ENCODE assay signal across 17 cellular contexts in genomic region chr11:130206141-130206540, GRCh38. TPM values are rescaled to one million over a fixed set of nuclear protein-coding genes. Genes with fewer than 3 reads are reported as not detected.
"Had no signal": no experiment of that assay in that cellular context is flagged by ENCODE, and none has a peak within 500 bp of the region (broad histone marks: within the 10 kb centered on the region; RNA-seq: fewer than 3 reads in every experiment).

No MANE protein-coding gene starts in this region.

- H3K27ac Mint-ChIP-seq: activated CD8-positive, alpha-beta memory T cell treated with anti-CD3 and anti-CD28 coated beads, Interleukin-2, amount 10 ng/mL, durations not matched to agents 7 days and 5 days; activated naive CD4-positive, alpha-beta T cell treated with anti-CD3 and anti-CD28 coated beads, Interleukin-2, amount 50 U/mL, for 72 hours; T-cell had no signal

- H3K9me3 ChIP-seq: pancreas, SK-N-SH had no signal

- H3K4me1 ChIP-seq: pancreas had no signal

- DNase-seq: activated CD4-positive, alpha-beta T cell treated with anti-CD3 and anti-CD28 coated beads for 1 hour; activated CD4-positive, alpha-beta T cell treated with anti-CD3 and anti-CD28 coated beads, Interleukin-2, amount 50 U/mL, for 4 hours; activated CD8-positive, alpha-beta memory T cell treated with anti-CD3 and anti-CD28 coated beads, Interleukin-2, amount 10 ng/mL, durations not matched to agents 7 days and 5 days; activated T-cell treated with anti-CD3 and anti-CD28 coated beads, Interleukin-2, amount 50 U/mL, for 1 hour; caudate nucleus; effector memory CD4-positive, alpha-beta T cell; naive B cell; retina; SK-N-SH; stimulated activated CD4-positive, alpha-beta T cell treated with anti-CD3 and anti-CD28 coated beads, Interleukin-4, amount 100 ng/mL, for 24 hours; stimulated activated naive CD4-positive, alpha-beta T cell treated with Interleukin-2 at 50 U/mL for 16 hours; T-cell; T-helper 9 cell had no signal

- H3K36me3 Mint-ChIP-seq: activated CD8-positive, alpha-beta memory T cell treated with anti-CD3 and anti-CD28 coated beads, Interleukin-2, amount 10 ng/mL, durations not matched to agents 7 days and 5 days; activated naive CD4-positive, alpha-beta T cell treated with anti-CD3 and anti-CD28 coated beads, Interleukin-2, amount 50 U/mL, for 72 hours; T-cell had no signal

- H3K4me3 ChIP-seq: coronary artery, pancreas had no signal

- H3K4me3 Mint-ChIP-seq: activated CD8-positive, alpha-beta memory T cell treated with anti-CD3 and anti-CD28 coated beads, Interleukin-2, amount 10 ng/mL, durations not matched to agents 7 days and 5 days; T-cell had no signal

- H3K27ac ChIP-seq: coronary artery, pancreas had no signal

- H3K27me3 ChIP-seq: pancreas had no signal

- H3K4me1 Mint-ChIP-seq: activated CD8-positive, alpha-beta memory T cell treated with anti-CD3 and anti-CD28 coated beads, Interleukin-2, amount 10 ng/mL, durations not matched to agents 7 days and 5 days; T-cell had no signal

- ATAC-seq: activated CD8-positive, alpha-beta memory T cell treated with anti-CD3 and anti-CD28 coated beads, Interleukin-2, amount 10 ng/mL, durations not matched to agents 7 days and 5 days; activated naive CD4-positive, alpha-beta T cell treated with anti-CD3 and anti-CD28 coated beads, Interleukin-2, amount 50 U/mL, for 72 hours; pancreas; T-cell had no signal

- H3K9ac ChIP-seq: SK-N-SH had no signal

- H3K9me3 Mint-ChIP-seq: activated naive CD4-positive, alpha-beta T cell treated with anti-CD3 and anti-CD28 coated beads, Interleukin-2, amount 50 U/mL, for 72 hours; naive B cell; T-cell had no signal

RNA-seq across cellular contexts. Expression of gene ST14, which starts 46.6 kb away (rescaled TPM):
- total RNA-seq: activated CD8-positive, alpha-beta memory T cell treated with anti-CD3 and anti-CD28 coated beads, Interleukin-2, amount 10 ng/mL, durations not matched to agents 7 days and 5 days; frontal cortex had no signal
